ENCODE assay signal across 1 cellular context in genomic region chr6:27388293-27389197, GRCh38.
TF ChIP-seq lines count a peak whose summit lies in the region.

Gene ZNF391 (plus strand): TSS chr6:27388759. CDS start chr6:27400371, 11,612 bp downstream.

TF ChIP-seq in HEK293, 187 proteins besides CTCF, POLR2A, EP300 and RAD21 (continued from another document and continues in another):
- TF ChIP-seq ZNF114 (tag by site-specific recombination; IDR thresholded peaks at IDR 0.05) (no peak), ZBTB48 (tag by site-specific recombination; IDR thresholded peaks at IDR 0.05) (peak; percentile 98), ZNF704 (tag by site-specific recombination; IDR thresholded peaks at IDR 0.05) (no peak), BCL6B (tag by site-specific recombination; IDR thresholded peaks at IDR 0.05) (0 out of 2 replicates have a peak, but pooled peaks have one; percentile 22), ZNF211 (tag by site-specific recombination; IDR thresholded peaks at IDR 0.05; ENCODE audit: low read depth) (0 out of 2 replicates have a peak, but pooled peaks have one; percentile 17), ZBTB11 (tag by site-specific recombination; conservative IDR thresholded peaks at IDR 0.05; ENCODE audit: low read depth) (peak; percentile 99), REST (tag by site-specific recombination; IDR thresholded peaks at IDR 0.05) (peak; percentile 68; the same call in 1 of the 2 replicates), ZNF768 (tag by site-specific recombination; IDR thresholded peaks at IDR 0.05) (peak; percentile 95), ZNF274 (IDR thresholded peaks at IDR 0.05; ENCODE audit: low read length) (no peak), ZNF274 (tag by site-specific recombination; IDR thresholded peaks at IDR 0.05; ENCODE audit: borderline replicate concordance) (no peak), KLF9 (tag by site-specific recombination; IDR thresholded peaks at IDR 0.05; ENCODE audit: low read depth) (peak; percentile 72), ZNF18 (tag by site-specific recombination; IDR thresholded peaks at IDR 0.05) (0 out of 2 replicates have a peak, but pooled peaks have one; percentile 23), ZNF677 (tag by site-specific recombination; IDR thresholded peaks at IDR 0.05) (no peak), KLF1 (tag by site-specific recombination; IDR thresholded peaks at IDR 0.05) (peak; percentile 83), KLF17 (tag by site-specific recombination; IDR thresholded peaks at IDR 0.05) (peak; percentile 91), SCRT1 (tag by site-specific recombination; IDR thresholded peaks at IDR 0.05; ENCODE audit: borderline replicate concordance) (no peak), TSHZ1 (tag by site-specific recombination; IDR thresholded peaks at IDR 0.05; ENCODE audit: borderline replicate concordance) (peak; percentile 42; the same call in 1 of the 2 replicates), ZNF76 (tag by site-specific recombination; IDR thresholded peaks at IDR 0.05; ENCODE audit: borderline replicate concordance, low read depth) (peak; percentile 85), ZBTB26 (tag by site-specific recombination; optimal IDR thresholded peaks at IDR 0.05) (peak; percentile 51), GLIS2 (tag by site-specific recombination; IDR thresholded peaks at IDR 0.05) (peak; percentile 95), ZNF777 (tag by site-specific recombination; IDR thresholded peaks at IDR 0.05; ENCODE audit: borderline replicate concordance) (peak; percentile 94), ZNF324 (tag by site-specific recombination; IDR thresholded peaks at IDR 0.05) (peak; percentile 95), GLIS1 (tag by site-specific recombination; IDR thresholded peaks at IDR 0.05) (no peak), INSM2 (tag by site-specific recombination; IDR thresholded peaks at IDR 0.05) (peak; percentile 78; the same call in 1 of the 2 replicates), ZNF239 (tag by site-specific recombination; IDR thresholded peaks at IDR 0.05) (peak; percentile 72; the same call in 1 of the 2 replicates), GLI4 (tag by site-specific recombination; IDR thresholded peaks at IDR 0.05) (peak; percentile 90; the same call in 1 of the 2 replicates), ZNF292 (tag by site-specific recombination; IDR thresholded peaks at IDR 0.05; ENCODE audit: borderline replicate concordance, low read depth) (no peak), ZNF658 (tag by site-specific recombination; IDR thresholded peaks at IDR 0.05) (no peak), EGR2 (tag by site-specific recombination; IDR thresholded peaks at IDR 0.05; ENCODE audit: low read depth) (0 out of 2 replicates have a peak, but pooled peaks have one; percentile 8), ZNF548 (tag by site-specific recombination; IDR thresholded peaks at IDR 0.05) (no peak), ZNF561 (tag by site-specific recombination; IDR thresholded peaks at IDR 0.05; ENCODE audit: borderline replicate concordance) (peak; percentile 95), ZNF585B (tag by site-specific recombination; IDR thresholded peaks at IDR 0.05) (no peak), MZF1 (tag by site-specific recombination; IDR thresholded peaks at IDR 0.05; ENCODE audit: borderline replicate concordance) (no peak; the same call in 1 of the 2 replicates), ZNF140 (tag by site-specific recombination; IDR thresholded peaks at IDR 0.05) (no peak), OVOL3 (tag by site-specific recombination; IDR thresholded peaks at IDR 0.05) (peak; percentile 77), ZNF530 (tag by site-specific recombination; IDR thresholded peaks at IDR 0.05; ENCODE audit: low read depth) (no peak), ZNF785 (tag by site-specific recombination; IDR thresholded peaks at IDR 0.05) (peak; percentile 70; the same call in 1 of the 2 replicates), ZXDB (tag by site-specific recombination; IDR thresholded peaks at IDR 0.05) (peak; percentile 91), ZBTB7A (tag by site-specific recombination; IDR thresholded peaks at IDR 0.05; ENCODE audit: low read depth) (peak; percentile 7; the same call in 1 of the 2 replicates), ZNF843 (tag by site-specific recombination; IDR thresholded peaks at IDR 0.05) (peak; percentile 77)
